ENCODE assay signal across 8 cellular contexts in genomic region chr3:31532587-31533168, GRCh38. TPM values are rescaled to one million over a fixed set of nuclear protein-coding genes. Genes with fewer than 3 reads are reported as not detected.
DNase-seq lines count a peak whose midpoint lies in the region; ATAC-seq and TF ChIP-seq lines count a peak whose summit lies in the region.

STT3B (plus strand) TSS chr3:31532925; CDS start chr3:31532999, 74 bp downstream.

- H3K4me3 ChIP-seq in DOHH2 (ENCODE audit: low read length): peak within 1 kb of the TSS; percentile 88
- peak within 1 kb of the TSS; percentile 97 for H3K4me3 ChIP-seq in adipocyte (ENCODE audit: low read length)
- H3K4me3 ChIP-seq in rectal smooth muscle tissue (ENCODE audit: low read length): peak within 1 kb of the TSS; percentile 87
- peak within 1 kb of the TSS; percentile 77 to 92 for H3K4me3 ChIP-seq in vagina

- H3K4me1 ChIP-seq in DOHH2 (ENCODE audit: control insufficient read depth, low read length) (peaks cover 45% of the 10 kb centered on the region), adipocyte (ENCODE audit: control insufficient read depth, insufficient read depth, low read length) (peaks cover 24% of the 10 kb centered on the region), rectal smooth muscle tissue (ENCODE audit: control insufficient read depth, insufficient read depth, low read length) (no peaks in the 10 kb centered on the region), vagina (peaks cover 44% of the 10 kb centered on the region)

- H3K9ac ChIP-seq in adipocyte (ENCODE audit: low read length) (peak within 1 kb of the TSS; percentile 94), rectal smooth muscle tissue (ENCODE audit: low read length) (peak within 1 kb of the TSS; percentile 86)

- peaks cover 21% of the 10 kb centered on the region for H4K20me1 ChIP-seq in DOHH2 (ENCODE audit: control insufficient read depth, insufficient read depth, low read depth, low read length)

- no peaks in the 10 kb centered on the region for H3K9me2 ChIP-seq in DOHH2 (replicated peaks; ENCODE audit: control insufficient read depth, low read length)

- H3K27me3 ChIP-seq in DOHH2 (ENCODE audit: control insufficient read depth, low read length) (no peaks in the 10 kb centered on the region), adipocyte (replicated peaks; ENCODE audit: control insufficient read depth, insufficient read depth, low read length) (no peaks in the 10 kb centered on the region), rectal smooth muscle tissue (ENCODE audit: control insufficient read depth, insufficient read depth, low read length) (no peaks in the 10 kb centered on the region), vagina (no peaks in the 10 kb centered on the region)

- TF ChIP-seq CTCF in DOHH2 (IDR thresholded peaks at IDR 0.05; ENCODE audit: low read depth, low read length, poor library complexity, severe bottlenecking): no peak
- TF ChIP-seq CTCF in vagina (IDR thresholded peaks at IDR 0.05): no peak

- DNase-seq in HUDEP-2 (lab: John Stamatoyannopoulos, UW; ENCODE audit: unreplicated experiment in 76 of 76) (peak in 68 of 76 experiments; percentile 20 to 89 (median 73)), SK-N-DZ (ENCODE audit: low spot score) (peak; percentile 88), adipocyte (ENCODE audit: low read depth) (peak; percentile 90), left ventricle myocardium superior (peak; percentile 92), vagina (ENCODE audit: extremely low spot score in 2 of 2) (no peak)

- TF ChIP-seq POLR2A in vagina (IDR thresholded peaks at IDR 0.05): peak; percentile 71 to 72

- H3F3A ChIP-seq in DOHH2 (ENCODE audit: control insufficient read depth, insufficient read depth): no peaks in the 10 kb centered on the region

- H3K79me2 ChIP-seq in DOHH2 (ENCODE audit: control insufficient read depth, low read length): peaks cover 70% of the 10 kb centered on the region

- H3K9me3 ChIP-seq in DOHH2 (ENCODE audit: control insufficient read depth, insufficient read depth, low read length): no peaks in the 10 kb centered on the region
- no peaks in the 10 kb centered on the region for H3K9me3 ChIP-seq in adipocyte (ENCODE audit: control insufficient read depth, low read length)
- H3K9me3 ChIP-seq in vagina: no peaks in the 10 kb centered on the region

- H3K27ac ChIP-seq in DOHH2 (ENCODE audit: low read depth, low read length) (peak within 1 kb of the TSS; percentile 91), rectal smooth muscle tissue (ENCODE audit: low read depth, low read length) (peak within 1 kb of the TSS; percentile 98), vagina (peak within 1 kb of the TSS; percentile 98)

- ATAC-seq in GM21423 (IDR thresholded peaks at IDR 0.05; ENCODE audit: unreplicated experiment): peak; percentile 48
- peak; percentile 81 for ATAC-seq in left ventricle myocardium superior

- H3K4me2 ChIP-seq in DOHH2 (ENCODE audit: low read length): peak within 1 kb of the TSS; percentile 90

- H3K36me3 ChIP-seq in DOHH2 (ENCODE audit: control insufficient read depth, low read length) (peaks cover 37% of the 10 kb centered on the region), adipocyte (ENCODE audit: control insufficient read depth, insufficient read depth, low read length, severe bottlenecking) (no peaks in the 10 kb centered on the region), rectal smooth muscle tissue (ENCODE audit: control insufficient read depth, insufficient read depth, low read length) (no peaks in the 10 kb centered on the region), vagina (no peaks in the 10 kb centered on the region)

- intact Hi-C loops in left ventricle myocardium superior (cut with micrococcal nuclease): no loop called here
- intact Hi-C loops in vagina (cut with DNase I): no loop called here

RNA-seq across cellular contexts. Expression of gene STT3B, which starts in this region (rescaled TPM):
- 117 and 119 TPM in 2 replicates for polyA plus RNA-seq in SK-N-DZ (2014; cell fraction: cytosol; rRNA removed)
- 80.6 and 94.8 TPM in 2 replicates for polyA plus RNA-seq in SK-N-DZ (2014; cell fraction: nucleus; rRNA removed)
- total RNA-seq in left ventricle myocardium superior (97.7 TPM), vagina (65.3 TPM)

Comparison
In these comparisons a context has a peak if more than half of its experiments do, and no peak if none do; other contexts are left out.
1. DNase-seq: peak in HUDEP-2 (68 of 76), SK-N-DZ (single experiment), adipocyte (single experiment) and left ventricle myocardium superior (single experiment); none in vagina (0 of 2).
2. Peak in every context shown above with its lines, with median percentiles within 50 percentile points of each other: H3K27ac ChIP-seq and H3K4me3 ChIP-seq.